22 cellular contexts compared by ENCODE assay signal in genomic region chr3:151539599-151539998, GRCh38.
"Had no signal": no experiment of that assay in that cellular context is flagged by ENCODE, and none has a peak within 500 bp of the region (broad histone marks: within the 10 kb centered on the region; RNA-seq: fewer than 3 reads in every experiment).

No MANE protein-coding gene starts in this region.

- H3K27me3 Mint-ChIP-seq: activated B cell treated with CpG ODN at 0.5 μM for 24 hours; activated CD4-positive, alpha-beta T cell treated with anti-CD3 and anti-CD28 coated beads for 36 hours; activated naive CD8-positive, alpha-beta T cell; stimulated activated naive B cell treated with anti-CD40 and anti-IgM and Interleukin-4, amounts not matched to agents 10 μg/mL and 1 μg/mL and 100 μg/mL, for 72 hours had no signal

- H3K4me3 Mint-ChIP-seq: activated B cell treated with CpG ODN at 0.5 μM for 24 hours; activated CD4-positive, alpha-beta T cell treated with anti-CD3 and anti-CD28 coated beads for 36 hours; activated naive CD8-positive, alpha-beta T cell; activated T-cell treated with anti-CD3 and anti-CD28 coated beads, Interleukin-2, amount 50 U/mL, for 4 hours; endodermal cell; natural killer cell had no signal

- H3K4me3 ChIP-seq: coronary artery, sigmoid colon, testis, upper lobe of right lung had no signal

- H3K9me3 Mint-ChIP-seq: activated B cell treated with CpG ODN at 0.5 μM for 24 hours; activated T-cell treated with anti-CD3 and anti-CD28 coated beads, Interleukin-2, amount 50 U/mL, for 4 hours; activated T-helper 2 cell treated with anti-CD3 and anti-CD28 coated beads, Interferon-gamma antibody, Interleukin-2, Interleukin-4, amounts not matched to agents 10 μg/mL and 5 μg/mL and 100 μg/mL, durations not matched to agents 14 hours and 24 hours and 36 hours; endodermal cell; natural killer cell; stimulated activated naive B cell treated with anti-CD40 and anti-IgM and Interleukin-4, amounts not matched to agents 10 μg/mL and 1 μg/mL and 100 μg/mL, for 72 hours had no signal

- H3K27me3 ChIP-seq: heart left ventricle, ovary, sigmoid colon, testis, upper lobe of right lung had no signal

- H3K27ac ChIP-seq: coronary artery, epithelial cell of prostate, testis had no signal

- H3K36me3 Mint-ChIP-seq: activated naive CD8-positive, alpha-beta T cell; natural killer cell; stimulated activated naive B cell treated with anti-CD40 and anti-IgM and Interleukin-4, amounts not matched to agents 10 μg/mL and 1 μg/mL and 100 μg/mL, for 72 hours had no signal

- H3K27ac Mint-ChIP-seq: activated B cell treated with CpG ODN at 0.5 μM for 24 hours; activated CD4-positive, alpha-beta T cell treated with anti-CD3 and anti-CD28 coated beads for 36 hours; activated naive CD8-positive, alpha-beta T cell; activated T-helper 2 cell treated with anti-CD3 and anti-CD28 coated beads, Interferon-gamma antibody, Interleukin-2, Interleukin-4, amounts not matched to agents 10 μg/mL and 5 μg/mL and 100 μg/mL, durations not matched to agents 14 hours and 24 hours and 36 hours; endodermal cell; natural killer cell; stimulated activated naive B cell treated with anti-CD40 and anti-IgM and Interleukin-4, amounts not matched to agents 10 μg/mL and 1 μg/mL and 100 μg/mL, for 72 hours had no signal

- H3K4me1 ChIP-seq: testis, upper lobe of right lung had no signal

- H3K4me1 Mint-ChIP-seq: activated B cell treated with CpG ODN at 0.5 μM for 24 hours; activated CD4-positive, alpha-beta T cell treated with anti-CD3 and anti-CD28 coated beads for 36 hours; natural killer cell had no signal

- ATAC-seq: activated CD4-positive, alpha-beta T cell treated with anti-CD3 and anti-CD28 coated beads for 36 hours; activated T-cell treated with anti-CD3 and anti-CD28 coated beads, Interleukin-2, amount 50 U/mL, for 4 hours had no signal

- DNase-seq: activated B cell treated with CpG ODN at 0.5 μM for 24 hours; activated CD4-positive, alpha-beta T cell treated with anti-CD3 and anti-CD28 coated beads for 36 hours; activated CD4-positive, alpha-beta T cell treated with anti-CD3 and anti-CD28 coated beads, Interleukin-2, amount 50 U/mL, for 48 hours; activated CD8-positive, alpha-beta memory T cell treated with anti-CD3 and anti-CD28 coated beads, Interleukin-2, amount 50 U/mL, for 48 hours; activated naive CD4-positive, alpha-beta T cell; activated T-cell treated with anti-CD3 and anti-CD28 coated beads, Interleukin-2, amount 50 U/mL, for 4 hours; cerebellar nuclear complex; endodermal cell; natural killer cell; stimulated activated CD4-positive, alpha-beta T cell treated with anti-CD3 and anti-CD28 coated beads, Interleukin-2, amount 100 ng/mL, for 48 hours; stimulated activated CD8-positive, alpha-beta memory T cell treated with anti-CD3 and anti-CD28 coated beads, Interleukin-4, amount 100 ng/mL, for 48 hours; stimulated activated naive B cell treated with anti-CD40 and anti-IgM and Interleukin-4, amounts not matched to agents 10 μg/mL and 1 μg/mL and 100 μg/mL, for 72 hours; T1000; upper lobe of right lung had no signal

- H3K9me3 ChIP-seq: heart left ventricle, ovary, sigmoid colon, testis, upper lobe of right lung had no signal

- H3K36me3 ChIP-seq: heart left ventricle, ovary, sigmoid colon, upper lobe of right lung had no signal
